Comparison of ENCODE assay signal across 26 cellular contexts in the genomic region with DNA sequence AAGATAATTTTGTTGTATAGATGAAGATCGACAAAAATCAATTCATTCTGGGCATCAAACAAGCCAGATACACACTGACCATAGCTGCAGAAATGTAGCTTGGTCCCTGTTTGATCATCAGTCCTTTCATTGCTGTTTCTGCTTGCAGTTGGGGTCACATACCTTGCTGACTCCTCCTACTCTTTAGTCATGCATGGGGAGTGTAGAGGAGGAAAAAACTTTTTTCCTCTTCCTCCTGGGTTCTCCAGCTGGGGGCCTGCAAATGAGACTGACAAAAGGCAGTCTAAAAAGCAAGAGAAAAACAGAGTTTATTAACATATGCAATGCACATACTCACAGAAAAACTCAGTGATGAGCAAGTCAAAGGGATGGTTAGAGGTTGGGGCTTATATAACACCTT.
"Had no signal": no experiment of that assay in that cellular context is flagged by ENCODE, and none has a peak within 500 bp of the region (broad histone marks: within the 10 kb centered on the region; RNA-seq: fewer than 3 reads in every experiment).

No MANE protein-coding gene starts in this region.

- H3K36me3 Mint-ChIP-seq: activated naive CD4-positive, alpha-beta T cell treated with anti-CD3 and anti-CD28 coated beads, Interleukin-2, amount 10 ng/mL, durations not matched to agents 7 days and 5 days; immature natural killer cell; natural killer cell had no signal

- H3K36me3 ChIP-seq: brain microvascular endothelial cell, gastrocnemius medialis, heart left ventricle, right atrium auricular region, tibial nerve had no signal

- H3K27me3 Mint-ChIP-seq: stimulated activated naive CD8-positive, alpha-beta T cell treated with anti-CD3 and anti-CD28 coated beads, Interleukin-15, Interleukin-2, amounts not matched to agents 100 ng/mL and 50 ng/mL, for 24 hours had no signal

- ATAC-seq: activated CD4-positive, CD25-positive, alpha-beta regulatory T cell treated with anti-CD3 and anti-CD28 coated beads, Interleukin-2, amount 50 U/mL, for 24 hours; activated naive CD8-positive, alpha-beta T cell treated with anti-CD3 and anti-CD28 coated beads, Interleukin-2, amount 50 U/mL, for 24 hours; esophagus mucosa; gastrocnemius medialis; heart left ventricle; natural killer cell had no signal

- H3K4me3 Mint-ChIP-seq: activated naive CD4-positive, alpha-beta T cell treated with anti-CD3 and anti-CD28 coated beads, Interleukin-2, amount 10 ng/mL, durations not matched to agents 7 days and 5 days; activated naive CD8-positive, alpha-beta T cell treated with anti-CD3 and anti-CD28 coated beads, Interleukin-2, amount 50 U/mL, for 24 hours; central memory CD8-positive, alpha-beta T cell; immature natural killer cell; natural killer cell; stimulated activated naive CD8-positive, alpha-beta T cell treated with anti-CD3 and anti-CD28 coated beads, Interleukin-15, Interleukin-2, amounts not matched to agents 100 ng/mL and 50 ng/mL, for 24 hours had no signal

- DNase-seq: activated CD8-positive, alpha-beta memory T cell treated with anti-CD3 and anti-CD28 coated beads for 24 hours; activated CD8-positive, alpha-beta memory T cell treated with anti-CD3 and anti-CD28 coated beads, Interleukin-2, amount 50 U/mL, for 48 hours; activated effector memory CD4-positive, alpha-beta T cell treated with Interleukin-2 at 50 U/mL for 16 hours; activated naive CD4-positive, alpha-beta T cell treated with anti-CD3 and anti-CD28 coated beads, Interleukin-2, amount 10 ng/mL, durations not matched to agents 7 days and 5 days; activated naive CD8-positive, alpha-beta T cell treated with anti-CD3 and anti-CD28 coated beads, Interleukin-2, amount 50 U/mL, for 24 hours; activated T-cell treated with anti-CD3 and anti-CD28 coated beads, Interleukin-2, amount 50 U/mL, for 48 hours; anterior cingulate cortex; brain microvascular endothelial cell; effector CD4-positive, alpha-beta T cell; gastrocnemius medialis; heart left ventricle; immature natural killer cell; kidney glomerular epithelial cell; mesendoderm; natural killer cell; occipital lobe; posterior cingulate gyrus; stimulated activated CD4-positive, alpha-beta T cell treated with anti-CD3 and anti-CD28 coated beads, Interleukin-2, amount 100 ng/mL, for 24 hours; T-helper 1 cell; T-helper 9 cell had no signal

- H3K27ac ChIP-seq: brain microvascular endothelial cell, gastrocnemius medialis, heart left ventricle, right atrium auricular region, tibial nerve had no signal

- H3K9me3 Mint-ChIP-seq: activated naive CD4-positive, alpha-beta T cell treated with anti-CD3 and anti-CD28 coated beads, Interleukin-2, amount 10 ng/mL, durations not matched to agents 7 days and 5 days; central memory CD8-positive, alpha-beta T cell; immature natural killer cell; natural killer cell; stimulated activated naive CD8-positive, alpha-beta T cell treated with anti-CD3 and anti-CD28 coated beads, Interleukin-15, Interleukin-2, amounts not matched to agents 100 ng/mL and 50 ng/mL, for 24 hours had no signal

- H3K4me1 Mint-ChIP-seq: activated naive CD4-positive, alpha-beta T cell treated with anti-CD3 and anti-CD28 coated beads, Interleukin-2, amount 10 ng/mL, durations not matched to agents 7 days and 5 days; activated naive CD8-positive, alpha-beta T cell treated with anti-CD3 and anti-CD28 coated beads, Interleukin-2, amount 50 U/mL, for 24 hours; central memory CD8-positive, alpha-beta T cell; immature natural killer cell; natural killer cell had no signal

- H3K4me1 ChIP-seq: right atrium auricular region, tibial nerve had no signal

- H3K9me3 ChIP-seq: gastrocnemius medialis had no signal

- H3K4me3 ChIP-seq: gastrocnemius medialis, heart left ventricle, right atrium auricular region, tibial nerve had no signal

- H3K27me3 ChIP-seq: brain microvascular endothelial cell, gastrocnemius medialis, heart left ventricle, right atrium auricular region, tibial nerve had no signal

- H3K27ac Mint-ChIP-seq: activated naive CD4-positive, alpha-beta T cell treated with anti-CD3 and anti-CD28 coated beads, Interleukin-2, amount 10 ng/mL, durations not matched to agents 7 days and 5 days; activated naive CD8-positive, alpha-beta T cell treated with anti-CD3 and anti-CD28 coated beads, Interleukin-2, amount 50 U/mL, for 24 hours; immature natural killer cell; natural killer cell; stimulated activated naive CD8-positive, alpha-beta T cell treated with anti-CD3 and anti-CD28 coated beads, Interleukin-15, Interleukin-2, amounts not matched to agents 100 ng/mL and 50 ng/mL, for 24 hours had no signal
